In genomic region chr10:102919237-102919959, GRCh38 we compare ENCODE assay signal across 8 cellular contexts. TPM values are rescaled to one million over a fixed set of nuclear protein-coding genes. Genes with fewer than 3 reads are reported as not detected.
DNase-seq lines count a peak whose midpoint lies in the region; ATAC-seq and TF ChIP-seq lines count a peak whose summit lies in the region.

No MANE protein-coding gene starts in this region.

- no peak for TF ChIP-seq EP300 in stomach (IDR thresholded peaks at IDR 0.05)

- H3K9me3 ChIP-seq in stomach: no peaks in the 10 kb centered on the region

- TF ChIP-seq POLR2A in NB4 (IDR thresholded peaks at IDR 0.05; ENCODE audit: extremely low read depth, insufficient read length) (no peak), stomach (IDR thresholded peaks at IDR 0.05) (no peak)

- H3K27me3 Mint-ChIP-seq in MCF 10A (ENCODE audit: insufficient read depth, unreplicated experiment): no peaks in the 10 kb centered on the region

- H3K27ac Mint-ChIP-seq in MCF 10A (ENCODE audit: low read depth, unreplicated experiment): no peak overlapping the region

- H3K27me3 ChIP-seq in stomach: no peaks in the 10 kb centered on the region

- WGBS in stomach, 5 donors: 21 to 43% (median 27%) methylated on average over 33 to 47 of the region's 47 CpGs

- H3K9me3 Mint-ChIP-seq in MCF 10A (ENCODE audit: unreplicated experiment): no peaks in the 10 kb centered on the region

- H3K4me3 Mint-ChIP-seq in MCF 10A (ENCODE audit: unreplicated experiment): peak overlapping the region; percentile 89

- intact Hi-C loops in MCF 10A (cut with micrococcal nuclease) (loop anchor here (5.0 kb wide), 1 partner anchor 568 kb away; no protein-coding TSS in a partner anchor), stomach (cut with DNase I; ENCODE audit: low total_unique reads) (loop anchor here (5.0 kb wide), 1 partner anchor 148 kb away; no protein-coding TSS in a partner anchor)

- POLR2A ChIA-PET in MCF 10A (lab: Yijun Ruan, JAX): interaction anchor here (1.8 kb wide), 1 partner anchor 150 kb away, joined by 13 read pairs; no protein-coding TSS in a partner anchor

- CTCF ChIA-PET in MCF 10A (lab: Yijun Ruan, JAX): interaction anchor here (0.6 to 3.5 kb wide), 3 partner anchors 50 to 151 kb away, joined by 3 to 38 read pairs (median 5); no protein-coding TSS in a partner anchor

- DNase-seq in COLO668 (lab: John Stamatoyannopoulos, UW; ENCODE audit: unreplicated experiment): peak; percentile 40
- no peak for DNase-seq in NB4 (ENCODE audit: low read depth)
- no peak for DNase-seq in MCF 10A (ENCODE audit: unreplicated experiment)
- DNase-seq in left kidney (ENCODE audit: low read depth, low spot score): peak; percentile 79
- DNase-seq in stomach: peak; percentile 40
- DNase-seq in DMS79 (lab: John Stamatoyannopoulos, UW): no peak

- peaks cover 35 to 70% (median 53%) of the 10 kb centered on the region in 4 donors for H3K4me1 ChIP-seq in stomach

- H3K27ac ChIP-seq in stomach: peak overlapping the region in 2 of 5 donors; percentile 88 to 95

- H3K36me3 Mint-ChIP-seq in MCF 10A (ENCODE audit: insufficient read depth, unreplicated experiment): no peaks in the 10 kb centered on the region

- H3K4me3 ChIP-seq in NB4 (ENCODE audit: low read depth, low read length): peak overlapping the region; percentile 72
- H3K4me3 ChIP-seq in stomach: peak overlapping the region; percentile 79 to 98 (median 88)

- H3K36me3 ChIP-seq in stomach: no peaks in the 10 kb centered on the region

- H3K4me1 Mint-ChIP-seq in MCF 10A (ENCODE audit: insufficient read depth, unreplicated experiment): peaks cover 31% of the 10 kb centered on the region

- ATAC-seq in GM21360 (IDR thresholded peaks at IDR 0.05; ENCODE audit: unreplicated experiment) (no peak), HG03139 (IDR thresholded peaks at IDR 0.05; ENCODE audit: unreplicated experiment) (no peak)

- no TSS peak for BruUV-seq in MCF 10A (replicated peaks; lab: Mats Ljungman, UMichigan)

- TF ChIP-seq CTCF in NB4 (IDR thresholded peaks at IDR 0.05; ENCODE audit: low read depth, low read length): no peak
- TF ChIP-seq CTCF in MCF 10A (IDR thresholded peaks at IDR 0.05; ENCODE audit: unreplicated experiment): no peak
- no peak for TF ChIP-seq CTCF in stomach (IDR thresholded peaks at IDR 0.05)

RNA-seq across cellular contexts. Expression of gene CNNM2, which starts 1.3 kb away (rescaled TPM):
- total RNA-seq in MCF 10A (2022) (5.6 and 7.4 TPM in 2 replicates), stomach (10 to 100 TPM in 3 of 5 donors, 1 to 10 TPM in 2; 5.3 to 45.5 (median 15.2) TPM)
- polyA plus RNA-seq in stomach: 1 to 10 TPM in 2 of 3 donors, under 1 TPM in 1; 0.76 to 1.6 (median 1.3) TPM

RNA-seq across cellular contexts. Expression of gene AS3MT, which starts 50.1 kb away (rescaled TPM):
- total RNA-seq in MCF 10A (2022): 0.25 and 0.26 TPM in 2 replicates
- total RNA-seq in stomach: 1 to 10 TPM in 3 of 5 donors, under 1 TPM in 1, not detected in 1; 0.43 to 7.6 (median 4.4) TPM
- 1 to 10 TPM; 3.6 to 6.4 (median 3.9) TPM for polyA plus RNA-seq in stomach

Comparison
In these comparisons a context has a peak if more than half of its experiments do, and no peak if none do; other contexts are left out.
1. DNase-seq: peak in COLO668 (single experiment), left kidney (single experiment) and stomach (single experiment); none in NB4 (single experiment), MCF 10A (single experiment) and DMS79 (single experiment).